In genomic region chr14:89507926-89508460, GRCh38 we compare ENCODE assay signal across 1 cellular context.
TF ChIP-seq lines count a peak whose summit lies in the region.

No MANE protein-coding gene starts in this region.

TF ChIP-seq in HCT116, 20 proteins besides CTCF, POLR2A, EP300 and RAD21 (continued from another document):
- no peak for TF ChIP-seq CEBPB (IDR thresholded peaks at IDR 0.05; ENCODE audit: low read depth)
- TF ChIP-seq EZH2phosphoT487 (IDR thresholded peaks at IDR 0.05; ENCODE audit: borderline replicate concordance), result no peak
